In the genomic region with DNA sequence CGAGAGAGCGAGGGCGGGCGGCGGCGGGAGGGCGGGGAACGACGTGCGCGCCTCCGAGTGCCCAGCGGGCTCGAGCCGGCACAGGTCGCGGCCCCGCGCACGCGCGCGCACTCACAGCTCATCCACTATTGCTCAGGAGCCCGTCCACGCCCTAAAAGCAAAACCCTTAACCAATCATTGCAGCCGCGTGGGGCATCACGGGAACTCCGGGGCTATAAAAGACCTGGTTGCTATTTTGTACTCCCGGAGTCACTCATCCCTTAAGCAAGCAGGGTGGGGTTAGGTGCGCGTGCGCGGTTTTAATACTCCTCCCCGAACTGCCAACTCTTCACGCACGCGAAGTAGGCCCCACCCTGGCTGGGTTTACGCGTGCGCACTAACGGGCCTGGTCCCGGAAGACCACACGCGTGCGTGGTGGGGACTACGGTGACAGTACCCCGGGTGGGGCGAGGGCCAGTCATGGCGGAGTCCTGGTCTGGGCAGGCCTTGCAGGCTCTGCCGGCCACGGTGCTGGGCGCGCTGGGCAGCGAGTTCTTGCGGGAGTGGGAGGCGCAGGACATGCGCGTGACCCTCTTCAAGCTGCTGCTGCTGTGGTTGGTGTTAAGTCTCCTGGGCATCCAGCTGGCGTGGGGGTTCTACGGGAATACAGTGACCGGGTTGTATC, we compare ENCODE assay signal across 1 cellular context.
TF ChIP-seq lines count a peak whose summit lies in the region.

A gene (minus strand): TSS at position 9 of the 664 bp plus-strand sequence. CDS start 36,387 bp downstream, outside the sequence.
A gene with protein sequence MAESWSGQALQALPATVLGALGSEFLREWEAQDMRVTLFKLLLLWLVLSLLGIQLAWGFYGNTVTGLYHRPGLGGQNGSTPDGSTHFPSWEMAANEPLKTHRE (plus strand): TSS at position 456 of the 664 bp plus-strand sequence. CDS start 4 bp downstream, at position 460.

TF ChIP-seq in GM12878, 131 proteins besides CTCF, POLR2A, EP300 and RAD21 (continued from another document):
- TF ChIP-seq EED (IDR thresholded peaks at IDR 0.05; ENCODE audit: low read depth) (no peak), SP1 (IDR thresholded peaks at IDR 0.05; ENCODE audit: low read depth, low read length) (peak; percentile 69), GATAD2B (conservative IDR thresholded peaks at IDR 0.05; ENCODE audit: low read depth) (no peak; the same call in 1 of the 2 replicates), RUNX3 (IDR thresholded peaks at IDR 0.05; ENCODE audit: low read length) (peak; percentile 59; the same call in 1 of the 2 replicates), SREBF1 (IDR thresholded peaks at IDR 0.05; ENCODE audit: low read length) (no peak), CBFB (IDR thresholded peaks at IDR 0.05; ENCODE audit: low read depth) (peak; percentile 90), POLR2AphosphoS5 (IDR thresholded peaks at IDR 0.05; ENCODE audit: low read length) (peak; percentile 99), HDGF (IDR thresholded peaks at IDR 0.05) (peak; percentile 92), NBN (IDR thresholded peaks at IDR 0.05) (peak; percentile 69; the same call in 1 of the 2 replicates), SMAD1 (IDR thresholded peaks at IDR 0.05; ENCODE audit: low read depth, partially characterized antibody) (peak; percentile 74), MEF2B (IDR thresholded peaks at IDR 0.05; ENCODE audit: partially characterized antibody, poor library complexity, severe bottlenecking) (peak; percentile 66), SMAD5 (IDR thresholded peaks at IDR 0.05; ENCODE audit: low read depth) (peak; percentile 90), EZH2 (IDR thresholded peaks at IDR 0.05; ENCODE audit: borderline replicate concordance, control insufficient read depth, low read depth, low read length) (no peak), IKZF1 (conservative IDR thresholded peaks at IDR 0.05) (peak; percentile 58), ZBED1 (IDR thresholded peaks at IDR 0.05; ENCODE audit: borderline replicate concordance) (no peak), ZNF207 (IDR thresholded peaks at IDR 0.05; ENCODE audit: borderline replicate concordance) (peak; percentile 65; the same call in 1 of the 2 replicates)
- TF ChIP-seq, protein P1, sequence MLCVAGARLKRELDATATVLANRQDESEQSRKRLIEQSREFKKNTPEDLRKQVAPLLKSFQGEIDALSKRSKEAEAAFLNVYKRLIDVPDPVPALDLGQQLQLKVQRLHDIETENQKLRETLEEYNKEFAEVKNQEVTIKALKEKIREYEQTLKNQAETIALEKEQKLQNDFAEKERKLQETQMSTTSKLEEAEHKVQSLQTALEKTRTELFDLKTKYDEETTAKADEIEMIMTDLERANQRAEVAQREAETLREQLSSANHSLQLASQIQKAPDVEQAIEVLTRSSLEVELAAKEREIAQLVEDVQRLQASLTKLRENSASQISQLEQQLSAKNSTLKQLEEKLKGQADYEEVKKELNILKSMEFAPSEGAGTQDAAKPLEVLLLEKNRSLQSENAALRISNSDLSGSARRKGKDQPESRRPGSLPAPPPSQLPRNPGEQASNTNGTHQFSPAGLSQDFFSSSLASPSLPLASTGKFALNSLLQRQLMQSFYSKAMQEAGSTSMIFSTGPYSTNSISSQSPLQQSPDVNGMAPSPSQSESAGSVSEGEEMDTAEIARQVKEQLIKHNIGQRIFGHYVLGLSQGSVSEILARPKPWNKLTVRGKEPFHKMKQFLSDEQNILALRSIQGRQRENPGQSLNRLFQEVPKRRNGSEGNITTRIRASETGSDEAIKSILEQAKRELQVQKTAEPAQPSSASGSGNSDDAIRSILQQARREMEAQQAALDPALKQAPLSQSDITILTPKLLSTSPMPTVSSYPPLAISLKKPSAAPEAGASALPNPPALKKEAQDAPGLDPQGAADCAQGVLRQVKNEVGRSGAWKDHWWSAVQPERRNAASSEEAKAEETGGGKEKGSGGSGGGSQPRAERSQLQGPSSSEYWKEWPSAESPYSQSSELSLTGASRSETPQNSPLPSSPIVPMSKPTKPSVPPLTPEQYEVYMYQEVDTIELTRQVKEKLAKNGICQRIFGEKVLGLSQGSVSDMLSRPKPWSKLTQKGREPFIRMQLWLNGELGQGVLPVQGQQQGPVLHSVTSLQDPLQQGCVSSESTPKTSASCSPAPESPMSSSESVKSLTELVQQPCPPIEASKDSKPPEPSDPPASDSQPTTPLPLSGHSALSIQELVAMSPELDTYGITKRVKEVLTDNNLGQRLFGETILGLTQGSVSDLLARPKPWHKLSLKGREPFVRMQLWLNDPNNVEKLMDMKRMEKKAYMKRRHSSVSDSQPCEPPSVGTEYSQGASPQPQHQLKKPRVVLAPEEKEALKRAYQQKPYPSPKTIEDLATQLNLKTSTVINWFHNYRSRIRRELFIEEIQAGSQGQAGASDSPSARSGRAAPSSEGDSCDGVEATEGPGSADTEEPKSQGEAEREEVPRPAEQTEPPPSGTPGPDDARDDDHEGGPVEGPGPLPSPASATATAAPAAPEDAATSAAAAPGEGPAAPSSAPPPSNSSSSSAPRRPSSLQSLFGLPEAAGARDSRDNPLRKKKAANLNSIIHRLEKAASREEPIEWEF (IDR thresholded peaks at IDR 0.05; ENCODE audit: insufficient replicate concordance, low read depth, low read length), result no peak
- TF ChIP-seq, protein P2, sequence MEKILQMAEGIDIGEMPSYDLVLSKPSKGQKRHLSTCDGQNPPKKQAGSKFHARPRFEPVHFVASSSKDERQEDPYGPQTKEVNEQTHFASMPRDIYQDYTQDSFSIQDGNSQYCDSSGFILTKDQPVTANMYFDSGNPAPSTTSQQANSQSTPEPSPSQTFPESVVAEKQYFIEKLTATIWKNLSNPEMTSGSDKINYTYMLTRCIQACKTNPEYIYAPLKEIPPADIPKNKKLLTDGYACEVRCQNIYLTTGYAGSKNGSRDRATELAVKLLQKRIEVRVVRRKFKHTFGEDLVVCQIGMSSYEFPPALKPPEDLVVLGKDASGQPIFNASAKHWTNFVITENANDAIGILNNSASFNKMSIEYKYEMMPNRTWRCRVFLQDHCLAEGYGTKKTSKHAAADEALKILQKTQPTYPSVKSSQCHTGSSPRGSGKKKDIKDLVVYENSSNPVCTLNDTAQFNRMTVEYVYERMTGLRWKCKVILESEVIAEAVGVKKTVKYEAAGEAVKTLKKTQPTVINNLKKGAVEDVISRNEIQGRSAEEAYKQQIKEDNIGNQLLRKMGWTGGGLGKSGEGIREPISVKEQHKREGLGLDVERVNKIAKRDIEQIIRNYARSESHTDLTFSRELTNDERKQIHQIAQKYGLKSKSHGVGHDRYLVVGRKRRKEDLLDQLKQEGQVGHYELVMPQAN (conservative IDR thresholded peaks at IDR 0.05), result peak; percentile 82
- TF ChIP-seq, protein P3, sequence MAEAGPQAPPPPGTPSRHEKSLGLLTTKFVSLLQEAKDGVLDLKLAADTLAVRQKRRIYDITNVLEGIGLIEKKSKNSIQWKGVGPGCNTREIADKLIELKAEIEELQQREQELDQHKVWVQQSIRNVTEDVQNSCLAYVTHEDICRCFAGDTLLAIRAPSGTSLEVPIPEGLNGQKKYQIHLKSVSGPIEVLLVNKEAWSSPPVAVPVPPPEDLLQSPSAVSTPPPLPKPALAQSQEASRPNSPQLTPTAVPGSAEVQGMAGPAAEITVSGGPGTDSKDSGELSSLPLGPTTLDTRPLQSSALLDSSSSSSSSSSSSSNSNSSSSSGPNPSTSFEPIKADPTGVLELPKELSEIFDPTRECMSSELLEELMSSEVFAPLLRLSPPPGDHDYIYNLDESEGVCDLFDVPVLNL (IDR thresholded peaks at IDR 0.05; ENCODE audit: low read depth, low read length), result no peak
